ENCODE assay signal across 14 cellular contexts in genomic region chr3:12229144-12229871, GRCh38. TPM values are rescaled to one million over a fixed set of nuclear protein-coding genes. Genes with fewer than 3 reads are reported as not detected.
DNase-seq lines count a peak whose midpoint lies in the region; ATAC-seq and TF ChIP-seq lines count a peak whose summit lies in the region.
"Had no signal": no experiment of that assay in that cellular context is flagged by ENCODE, and none has a peak within 500 bp of the region (broad histone marks: within the 10 kb centered on the region; RNA-seq: fewer than 3 reads in every experiment).

No MANE protein-coding gene starts in this region.

- H3K4me3 ChIP-seq in RWPE2 (ENCODE audit: severe bottlenecking), result no peak overlapping the region
- H3K4me3 ChIP-seq in hepatocyte, result no peak overlapping the region
- H3K4me3 ChIP-seq in upper lobe of left lung, result no peak overlapping the region
- H3K4me3 ChIP-seq: colonic mucosa had no signal

- H3K27me3 ChIP-seq in RWPE2 (ENCODE audit: insufficient read depth, poor library complexity, severe bottlenecking) (no peaks in the 10 kb centered on the region), hepatocyte (no peaks in the 10 kb centered on the region), upper lobe of left lung (no peaks in the 10 kb centered on the region)
- H3K27me3 ChIP-seq: colonic mucosa had no signal

- no peak for TF ChIP-seq EP300 in upper lobe of left lung (IDR thresholded peaks at IDR 0.05)

- TF ChIP-seq CTCF in RWPE2 (IDR thresholded peaks at IDR 0.05; ENCODE audit: poor library complexity, severe bottlenecking) (no peak), hepatocyte (IDR thresholded peaks at IDR 0.05; ENCODE audit: poor library complexity) (no peak), upper lobe of left lung (IDR thresholded peaks at IDR 0.05) (no peak)

- H3K79me2 ChIP-seq in hepatocyte, result no peaks in the 10 kb centered on the region

- H4K20me1 ChIP-seq in hepatocyte (ENCODE audit: insufficient read depth, poor library complexity, severe bottlenecking), result no peaks in the 10 kb centered on the region

- ATAC-seq in RWPE2 (ENCODE audit: low read depth) (0 out of 3 replicates have a peak, but pooled peaks have one; percentile 13), upper lobe of left lung (ENCODE audit: low FRiP score in 2 of 2) (peak in 1 of 2 donors; percentile 22)
- ATAC-seq: activated naive CD8-positive, alpha-beta T cell treated with anti-CD3 and anti-CD28 coated beads, Interleukin-2, amount 50 U/mL, for 24 hours; naive thymus-derived CD8-positive, alpha-beta T cell had no signal

- no peaks in the 10 kb centered on the region for H3K9me2 ChIP-seq in hepatocyte (replicated peaks; ENCODE audit: insufficient read depth)

- no peak for TF ChIP-seq POLR2A in upper lobe of left lung (IDR thresholded peaks at IDR 0.05)

- H3K4me1 ChIP-seq in RWPE2 (ENCODE audit: insufficient read depth, poor library complexity, severe bottlenecking) (peaks cover 23% of the 10 kb centered on the region), hepatocyte (ENCODE audit: insufficient read depth) (peaks cover 24% of the 10 kb centered on the region), upper lobe of left lung (peaks cover 4 to 37% (median 22%) of the 10 kb centered on the region in 4 donors)
- H3K4me1 ChIP-seq: colonic mucosa had no signal

- no peaks in the 10 kb centered on the region for H3K9me3 ChIP-seq in RWPE2 (ENCODE audit: severe bottlenecking)
- no peaks in the 10 kb centered on the region for H3K9me3 ChIP-seq in hepatocyte (ENCODE audit: low read depth)
- no peaks in the 10 kb centered on the region for H3K9me3 ChIP-seq in upper lobe of left lung
- H3K9me3 ChIP-seq: colonic mucosa had no signal

- H2AFZ ChIP-seq in hepatocyte, result no peak overlapping the region

- peak overlapping the region; percentile 52 for H3K4me2 ChIP-seq in hepatocyte

- 76% methylated on average over 11 of the region's 11 CpGs for WGBS in hepatocyte (ENCODE audit: low lambda C conversion rate, missing lambda C conversion rate)
- WGBS in upper lobe of left lung, 2 donors, result 55 to 63% methylated on average over 11 of the region's 11 CpGs

- DNase-seq in NCI-H1092 treated with DMSO at 0.1 percent for 48 hours (lab: John Stamatoyannopoulos, UW), result peak; percentile 23
- DNase-seq in NCI-H1092 (lab: John Stamatoyannopoulos, UW), result no peak
- no peak for DNase-seq in RWPE2 (ENCODE audit: low spot score)
- DNase-seq in hepatocyte (ENCODE audit: low spot score), result no peak
- no peak for DNase-seq in upper lobe of left lung
- DNase-seq in HCEC 1CT, result no peak
- no peak for DNase-seq in activated gamma-delta T cell treated with Interleukin-2 at 50 U/mL for 16 hours
- DNase-seq in NCI-H1694 treated with DMSO at 0.1 percent for 48 hours (lab: John Stamatoyannopoulos, UW), result no peak
- DNase-seq: activated CD4-positive, CD25-positive, alpha-beta regulatory T cell treated with anti-CD3 and anti-CD28 coated beads, Interleukin-2, amount 50 U/mL, for 72 hours; activated naive CD8-positive, alpha-beta T cell treated with anti-CD3 and anti-CD28 coated beads, Interleukin-2, amount 50 U/mL, for 24 hours; activated T-cell treated with anti-CD3 and anti-CD28 coated beads for 4 hours; naive thymus-derived CD8-positive, alpha-beta T cell; NCI-H526 treated with DMSO at 0.1 percent for 48 hours had no signal

- H3K27ac ChIP-seq in RWPE2 (ENCODE audit: poor library complexity, severe bottlenecking) (peak overlapping the region; percentile 37), hepatocyte (peak overlapping the region; percentile 87), upper lobe of left lung (peak overlapping the region; percentile 66 to 84 (median 72))
- H3K27ac ChIP-seq: colonic mucosa had no signal

- H3K36me3 ChIP-seq in RWPE2 (ENCODE audit: low read depth) (no peaks in the 10 kb centered on the region), hepatocyte (replicated peaks; ENCODE audit: insufficient read depth, low read depth) (no peaks in the 10 kb centered on the region), upper lobe of left lung (no peaks in the 10 kb centered on the region)
- H3K36me3 ChIP-seq: colonic mucosa had no signal

RNA-seq across cellular contexts. Expression of gene PPARG, which starts 59.6 kb away (rescaled TPM):
- 37.9 and 39.6 TPM in 2 replicates for total RNA-seq in hepatocyte
- polyA plus RNA-seq in hepatocyte, result 25.1 and 25.3 TPM in 2 replicates
- total RNA-seq in upper lobe of left lung, result 10 to 100 TPM; 39.8 to 93.9 (median 52.7) TPM
- total RNA-seq: naive thymus-derived CD8-positive, alpha-beta T cell had no signal
- polyA plus RNA-seq: naive thymus-derived CD8-positive, alpha-beta T cell had no signal

Comparison
In these comparisons a context has a peak if more than half of its experiments do, and no peak if none do; other contexts are left out.
1. H3K27ac ChIP-seq: peak in every context shown above with its lines; median percentile 87 in hepatocyte; 72 in upper lobe of left lung; 37 in RWPE2.